7 cellular contexts compared by ENCODE assay signal in the genomic region with DNA sequence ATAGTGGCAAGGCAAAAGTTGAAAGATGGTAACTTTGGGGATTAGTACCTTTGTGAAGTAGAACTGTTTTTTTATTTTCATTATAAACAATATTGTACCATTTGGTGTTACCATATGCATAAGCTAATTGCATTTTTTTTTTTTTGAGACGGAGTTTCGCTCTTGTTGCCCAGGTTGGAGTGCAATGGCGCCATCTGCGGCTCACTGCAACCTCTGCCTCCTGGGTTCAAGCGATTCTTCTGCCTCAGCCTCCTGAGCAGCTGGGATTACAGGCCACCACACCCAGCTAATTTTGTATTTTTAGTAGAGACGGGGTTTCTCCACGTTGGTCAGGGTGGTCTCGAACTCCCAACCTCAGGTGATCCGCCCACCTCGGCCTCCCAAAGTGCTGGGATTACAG. TPM values are rescaled to one million over a fixed set of nuclear protein-coding genes. Genes with fewer than 3 reads are reported as not detected.
DNase-seq lines count a peak whose midpoint lies in the region; FAIRE-seq and TF ChIP-seq lines count a peak whose summit lies in the region.
"Not testable (repeated sequence)": the region's sequence is repeated elsewhere in the genome, so short reads cannot be mapped to it uniquely, and the experiment has no call there.

No MANE protein-coding gene starts in this region.

- H2BK120ac ChIP-seq in H1 (replicated peaks; ENCODE audit: low read depth, low read length): not testable (repeated sequence)

- TF ChIP-seq RAD21 in Ishikawa (IDR thresholded peaks at IDR 0.05; ENCODE audit: low read depth) (peak; percentile 38; the same call in 1 of the 2 replicates), H1 (IDR thresholded peaks at IDR 0.05 in 1 of 2, conservative IDR thresholded peaks at IDR 0.05 in 1 of 2; ENCODE audit: low read depth in 2 of 2, low read length in 2 of 2) (peak; percentile 49 to 56)

- H3K9me3 ChIP-seq in DOHH2 (ENCODE audit: control insufficient read depth, insufficient read depth, low read length); SJCRH30 (replicated peaks); H1 (ENCODE audit: insufficient read depth in 2 of 2, low read depth in 1 of 2, low read length in 1 of 2): not testable (repeated sequence)

- not testable (repeated sequence) for H3K4me1 ChIP-seq in DOHH2 (ENCODE audit: control insufficient read depth, low read length); SJCRH30; H1 (replicated peaks in 1 of 4; ENCODE audit: control insufficient read depth in 3 of 4, insufficient read depth in 4 of 4, low read length in 3 of 4)

- H3K27ac Mint-ChIP-seq in activated CD4-positive, alpha-beta memory T cell treated with anti-CD3 and anti-CD28 coated beads for 36 hours: not testable (repeated sequence)

- H3K9me3 Mint-ChIP-seq in activated CD4-positive, alpha-beta memory T cell treated with anti-CD3 and anti-CD28 coated beads for 36 hours: not testable (repeated sequence)

- H3K27me3 ChIP-seq in DOHH2 (ENCODE audit: control insufficient read depth, low read length); SJCRH30; H1 (replicated peaks in 1 of 4; ENCODE audit: control insufficient read depth in 3 of 4, extremely low read depth in 1 of 4, insufficient read depth in 3 of 4, low read length in 3 of 4): not testable (repeated sequence)

- TF ChIP-seq EP300 in Ishikawa (IDR thresholded peaks at IDR 0.05; ENCODE audit: borderline replicate concordance); H1 (IDR thresholded peaks at IDR 0.05; ENCODE audit: borderline replicate concordance in 1 of 2, low read depth in 2 of 2, low read length in 2 of 2): not testable (repeated sequence)

- not testable (repeated sequence) for H2AFZ ChIP-seq in H1 (ENCODE audit: low read length)

- not testable (repeated sequence) for H2BK20ac ChIP-seq in H1 (ENCODE audit: low read length)

- not testable (repeated sequence) for H3K4me2 ChIP-seq in DOHH2 (ENCODE audit: low read length); H1 (ENCODE audit: insufficient read depth in 1 of 2, low read depth in 2 of 2, low read length in 2 of 2)

- H3K4ac ChIP-seq in H1 (replicated peaks; ENCODE audit: insufficient read length, low read depth, low read length): not testable (repeated sequence)

- WGBS in H1 (ENCODE audit: extremely low coverage in 1 of 2, insufficient coverage in 1 of 2, insufficient read length in 1 of 2, insufficient replicate concordance in 2 of 2, low coverage in 1 of 2, low lambda C conversion rate in 2 of 2, missing lambda C conversion rate in 1 of 2), 2 experiments: 81% methylated on average over 5 of the region's 10 CpGs; no CpG with 5 or more reads in 1 of the 2 experiments

- DNase-seq in NCI-H2171 treated with DMSO at 0.1 percent for 48 hours (lab: John Stamatoyannopoulos, UW) (peak; percentile 4), SJCRH30 (peak; percentile 10 to 36), left kidney (ENCODE audit: low read depth, low spot score) (peak; percentile 10)
- peak; percentile 25 for DNase-seq in activated CD4-positive, alpha-beta memory T cell treated with anti-CD3 and anti-CD28 coated beads for 36 hours
- DNase-seq in H1 (ENCODE audit: low read depth in 1 of 2, low spot score in 2 of 2): not testable (repeated sequence)

- H3K23ac ChIP-seq in H1 (ENCODE audit: insufficient read length): not testable (repeated sequence)

- H3K27me3 Mint-ChIP-seq in activated CD4-positive, alpha-beta memory T cell treated with anti-CD3 and anti-CD28 coated beads for 36 hours: not testable (repeated sequence)

- not testable (repeated sequence) for H3K18ac ChIP-seq in H1 (ENCODE audit: extremely low read depth, low read length)

- H3K36me3 Mint-ChIP-seq in activated CD4-positive, alpha-beta memory T cell treated with anti-CD3 and anti-CD28 coated beads for 36 hours: not testable (repeated sequence)

- CTCF ChIA-PET in activated CD4-positive, alpha-beta memory T cell treated with anti-CD3 and anti-CD28 coated beads for 36 hours (lab: Charles Lee): not testable (repeated sequence)
- CTCF ChIA-PET in H1 (lab: Charles Lee; ENCODE audit: partially characterized antibody): interaction anchor here (0.6 to 2.9 kb wide), 26 partner anchors 9 to 915 kb away, joined by 3 to 12 read pairs (median 3); a partner anchor contains a TSS

- POLR2A ChIA-PET in activated CD4-positive, alpha-beta memory T cell treated with anti-CD3 and anti-CD28 coated beads for 36 hours (lab: Charles Lee): not testable (repeated sequence)
- POLR2A ChIA-PET in H1 (lab: Charles Lee; ENCODE audit: partially characterized antibody): interaction anchor here (0.7 to 5.8 kb wide), 4 partner anchors 10 to 170 kb away, joined by 3 to 40 read pairs (median 4); a partner anchor contains a TSS

- not testable (repeated sequence) for H2BK12ac ChIP-seq in H1 (ENCODE audit: low read depth, low read length)

- H2AK5ac ChIP-seq in H1 (ENCODE audit: low read depth, low read length): not testable (repeated sequence)

- not testable (repeated sequence) for H3K79me1 ChIP-seq in H1 (ENCODE audit: low read depth, low read length)

- not testable (repeated sequence) for H3K4me1 Mint-ChIP-seq in activated CD4-positive, alpha-beta memory T cell treated with anti-CD3 and anti-CD28 coated beads for 36 hours (ENCODE audit: low read depth)

- intact Hi-C loops in activated CD4-positive, alpha-beta memory T cell treated with anti-CD3 and anti-CD28 coated beads for 36 hours (cut with micrococcal nuclease): loop anchor here (2.0 kb wide), 1 partner anchor 446 kb away; no protein-coding TSS in a partner anchor

- not testable (repeated sequence) for H3K9ac ChIP-seq in H1 (replicated peaks in 1 of 4; ENCODE audit: extremely low read depth in 1 of 4, low read depth in 3 of 4, low read length in 3 of 4)

- not testable (repeated sequence) for H3F3A ChIP-seq in DOHH2 (ENCODE audit: control insufficient read depth, insufficient read depth)

- not testable (repeated sequence) for H3K23me2 ChIP-seq in H1 (ENCODE audit: low read depth, low read length)

- not testable (repeated sequence) for H2BK15ac ChIP-seq in H1 (ENCODE audit: low read length)

- H3K27ac ChIP-seq in DOHH2 (ENCODE audit: low read depth, low read length); SJCRH30; H1 (ENCODE audit: low read depth, low read length): not testable (repeated sequence)

- not testable (repeated sequence) for H4K5ac ChIP-seq in H1 (ENCODE audit: insufficient read length, low read depth, low read length)

- H3K36me3 ChIP-seq in DOHH2 (ENCODE audit: control insufficient read depth, low read length); SJCRH30; H1 (ENCODE audit: control insufficient read depth in 2 of 4, insufficient read depth in 4 of 4, low read length in 3 of 4): not testable (repeated sequence)

- FAIRE-seq in H1 (lab: Jason Lieb, UNC): not testable (repeated sequence)

- not testable (repeated sequence) for H3K4me3 ChIP-seq in DOHH2 (ENCODE audit: low read length); SJCRH30; H1 (ENCODE audit: extremely low read depth in 1 of 4, insufficient read depth in 2 of 4, low read depth in 3 of 4, low read length in 4 of 4)

- not testable (repeated sequence) for H4K20me1 ChIP-seq in DOHH2 (ENCODE audit: control insufficient read depth, insufficient read depth, low read depth, low read length); H1 (replicated peaks in 1 of 2; ENCODE audit: control insufficient read depth in 1 of 2, insufficient read depth in 2 of 2, low read length in 2 of 2)

- not testable (repeated sequence) for H3K4me3 Mint-ChIP-seq in activated CD4-positive, alpha-beta memory T cell treated with anti-CD3 and anti-CD28 coated beads for 36 hours

- H3K56ac ChIP-seq in H1 (replicated peaks; ENCODE audit: insufficient read length, low read depth, low read length): not testable (repeated sequence)

- H4K8ac ChIP-seq in H1 (ENCODE audit: extremely low read depth, insufficient read depth, low read length): not testable (repeated sequence)

- not testable (repeated sequence) for H3K14ac ChIP-seq in H1 (ENCODE audit: insufficient read length)

- H3K79me2 ChIP-seq in DOHH2 (ENCODE audit: control insufficient read depth, low read length); H1 (ENCODE audit: control insufficient read depth in 1 of 2, insufficient read depth in 2 of 2, low read length in 2 of 2): not testable (repeated sequence)

- not testable (repeated sequence) for TF ChIP-seq POLR2A in H1 (IDR thresholded peaks at IDR 0.05; ENCODE audit: control extremely low read depth in 1 of 2, low read depth in 2 of 2, low read length in 2 of 2)

- H2BK5ac ChIP-seq in H1 (ENCODE audit: low read depth, low read length): not testable (repeated sequence)

- not testable (repeated sequence) for H4K91ac ChIP-seq in H1 (replicated peaks; ENCODE audit: insufficient read length, low read length)

- peak; percentile 39 for TF ChIP-seq CTCF in DOHH2 (IDR thresholded peaks at IDR 0.05; ENCODE audit: low read depth, low read length, poor library complexity, severe bottlenecking)
- peak in 2 of 3 experiments; percentile 33 to 37; a peak in 3 of 4 replicates for TF ChIP-seq CTCF in H1 (IDR thresholded peaks at IDR 0.05; ENCODE audit: control extremely low read depth in 1 of 3, insufficient read depth in 1 of 3, low read depth in 1 of 3, low read length in 3 of 3)

- not testable (repeated sequence) for H3K9me2 ChIP-seq in DOHH2 (replicated peaks; ENCODE audit: control insufficient read depth, low read length)

TF ChIP-seq in H1, 55 proteins besides CTCF, POLR2A, EP300 and RAD21:
- peak; percentile 29; the same call in 1 of the 2 replicates for TF ChIP-seq KDM1A (IDR thresholded peaks at IDR 0.05; ENCODE audit: borderline replicate concordance, low read length)

RNA-seq across cellular contexts. Expression of a gene that starts 9.9 kb away (rescaled TPM):
- total RNA-seq in SJCRH30 (2014; rRNA removed; shearing (Covaris generic)): 26.7 and 31.8 TPM in 2 replicates
- 10 to 100 TPM; 23.5 to 25.5 TPM for total RNA-seq in activated CD4-positive, alpha-beta memory T cell treated with anti-CD3 and anti-CD28 coated beads for 36 hours
- 44.8 and 47.0 TPM in 2 replicates for total RNA-seq in H1 (2021; fragmentation: NEBNext Ultra II Directional; extraction: Animal tissue kit (Norgen Biotek cat#: 25700))
- polyA plus RNA-seq in H1 (2011; rRNA removed): 5.4 and 10.6 TPM in 2 replicates
- polyA plus RNA-seq in H1 (2011; cell fraction: cytosol; rRNA removed): 17.3 TPM
- polyA plus RNA-seq in H1 (2011; cell fraction: nucleus; rRNA removed): 6.9 TPM
- 18.1 to 31.0 TPM (median 19.6 TPM) in 4 replicates for polyA plus RNA-seq in H1 (2012, experiment 1 of 2)
- polyA plus RNA-seq in H1 (2012, experiment 2 of 2): 3.2 TPM
- polyA plus RNA-seq in H1 (2013, experiment 1 of 2): 31.6 TPM
- polyA plus RNA-seq in H1 (2013, experiment 2 of 2): 31.1 TPM
- polyA minus RNA-seq in H1 (2011; rRNA and poly(A)+ RNA removed): 10.4 and 13.3 TPM in 2 replicates
- 15.7 TPM for polyA minus RNA-seq in H1 (2011; cell fraction: cytosol; rRNA and poly(A)+ RNA removed)
- 32.7 TPM for polyA minus RNA-seq in H1 (2011; cell fraction: nucleus; rRNA and poly(A)+ RNA removed)
